ENCODE assay signal across 1 cellular context in the genomic region with DNA sequence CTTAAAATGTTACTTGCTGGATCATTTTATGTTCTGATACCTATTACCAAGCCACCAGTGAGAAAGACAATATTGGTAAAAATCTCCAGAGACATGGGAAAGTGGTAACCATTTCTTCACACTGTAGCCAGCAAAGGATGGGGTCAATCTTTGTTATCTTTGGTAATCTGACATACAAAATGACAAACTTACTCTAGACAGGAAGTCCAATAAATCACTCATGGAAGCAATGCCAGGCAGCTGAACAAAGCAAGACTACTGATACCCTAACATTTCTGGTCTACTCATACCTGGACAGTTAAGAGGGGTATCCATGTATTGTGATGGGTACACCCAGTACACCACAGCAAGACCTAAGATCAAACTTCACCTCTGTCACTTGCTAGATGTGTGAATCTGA.
TF ChIP-seq lines count a peak whose summit lies in the region.

No MANE protein-coding gene starts in this region.

TF ChIP-seq in endothelial cell of umbilical vein, 7 proteins besides CTCF, POLR2A, EP300 and RAD21 (continued from another document):
- TF ChIP-seq, protein P1, sequence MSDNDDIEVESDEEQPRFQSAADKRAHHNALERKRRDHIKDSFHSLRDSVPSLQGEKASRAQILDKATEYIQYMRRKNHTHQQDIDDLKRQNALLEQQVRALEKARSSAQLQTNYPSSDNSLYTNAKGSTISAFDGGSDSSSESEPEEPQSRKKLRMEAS (IDR thresholded peaks at IDR 0.05; ENCODE audit: insufficient read depth, insufficient read length), result no peak
- TF ChIP-seq MYC (IDR thresholded peaks at IDR 0.05; ENCODE audit: low read depth, low read length) (no peak), FOS (IDR thresholded peaks at IDR 0.05; ENCODE audit: borderline replicate concordance, insufficient read depth, low read length) (no peak), POLR2AphosphoS5 (IDR thresholded peaks at IDR 0.05; ENCODE audit: insufficient read depth, low read depth, low read length) (no peak)
